21 cellular contexts compared by ENCODE assay signal in genomic region chr4:8719421-8719820, GRCh38.
A peak's percentile ranks its signal among the peaks of the same experiment; 100 is the strongest.
DNase-seq lines count a peak whose midpoint lies in the region; ATAC-seq, FAIRE-seq and TF ChIP-seq lines count a peak whose summit lies in the region.
"Had no signal": no experiment of that assay in that cellular context is flagged by ENCODE, and none has a peak within 500 bp of the region (broad histone marks: within the 10 kb centered on the region; RNA-seq: fewer than 3 reads in every experiment).

No MANE protein-coding gene starts in this region.

- H3K27ac ChIP-seq in left ventricle myocardium inferior (replicated peaks) (no peak overlapping the region), VCaP (peak overlapping the region; percentile 21; the same call in 1 of the 2 replicates), kidney (ENCODE audit: low read depth in 2 of 2, low read length in 2 of 2) (no peak overlapping the region), transverse colon (no peak overlapping the region), SK-N-SH (ENCODE audit: low read depth in 2 of 2, low read length in 1 of 2) (no peak overlapping the region)
- H3K27ac ChIP-seq: A549 had no signal

- H3K4me2 ChIP-seq in SK-N-SH = no peak overlapping the region
- H3K4me2 ChIP-seq: A549 had no signal

- H3K4me3 ChIP-seq in left ventricle myocardium inferior (no peak overlapping the region), kidney (ENCODE audit: low read length in 2 of 2) (no peak overlapping the region), transverse colon (no peak overlapping the region), SK-N-SH (ENCODE audit: low read depth in 2 of 2, low read length in 1 of 2) (no peak overlapping the region)
- H3K4me3 ChIP-seq: A549 had no signal

- H3K9me3 Mint-ChIP-seq in type B pancreatic cell = no peaks in the 10 kb centered on the region

- H3K9me2 ChIP-seq in SK-N-SH = no peaks in the 10 kb centered on the region

- H2AFZ ChIP-seq in SK-N-SH (ENCODE audit: low read depth) = no peak overlapping the region

- CTCF ChIA-PET in SK-N-SH (lab: Yijun Ruan, JAX) = interaction anchor here (1.2 kb wide), 1 partner anchor 199 kb away, joined by 4 read pairs; no protein-coding TSS in a partner anchor

- in situ Hi-C loops in transverse colon (cut with MboI; ENCODE audit: low pct_ligation_motif_present in 1 of 4, low pct_unique_long_range_greater_than_20kb in 1 of 4, low sequenced_read_pairs in 3 of 4) = no loop called here

- POLR2A ChIA-PET in SK-N-SH (lab: Yijun Ruan, JAX) = no interaction called here

- no peaks in the 10 kb centered on the region for H3K79me2 ChIP-seq in SK-N-SH (ENCODE audit: insufficient read depth)

- no peak for FAIRE-seq in kidney (lab: Jason Lieb, UNC)
- FAIRE-seq: A549, D721Med, GM19239 had no signal

- TF ChIP-seq POLR2A in transverse colon (IDR thresholded peaks at IDR 0.05) = no peak

- H3K4me1 ChIP-seq in left ventricle myocardium inferior (no peaks in the 10 kb centered on the region), kidney (ENCODE audit: control insufficient read depth in 1 of 2, insufficient read depth in 1 of 2, low read depth in 1 of 2, low read length in 2 of 2) (no peaks in the 10 kb centered on the region), transverse colon (no peaks in the 10 kb centered on the region), SK-N-SH (ENCODE audit: control insufficient read depth in 1 of 2, insufficient read depth in 2 of 2, low read depth in 1 of 2, low read length in 1 of 2) (peaks cover 0 to under 1% of the 10 kb centered on the region in 2 experiments; a peak in 1 of 4 replicates)
- H3K4me1 ChIP-seq: A549 had no signal

- H3K27ac Mint-ChIP-seq in type B pancreatic cell = no peak overlapping the region
- H3K27ac Mint-ChIP-seq: B cell had no signal

- H3K9me3 ChIP-seq in left ventricle myocardium inferior (replicated peaks) = peaks cover 21% of the 10 kb centered on the region
- H3K9me3 ChIP-seq in kidney (ENCODE audit: control insufficient read depth in 1 of 2, low read length in 2 of 2) = peaks cover 0 to 5% of the 10 kb centered on the region in 2 donors
- peaks cover 0 to 9% of the 10 kb centered on the region in 2 donors for H3K9me3 ChIP-seq in transverse colon
- H3K9me3 ChIP-seq in SK-N-SH = peaks cover 12% of the 10 kb centered on the region

- H3K36me3 ChIP-seq in left ventricle myocardium inferior = no peaks in the 10 kb centered on the region
- H3K36me3 ChIP-seq in kidney (ENCODE audit: control insufficient read depth in 1 of 2, insufficient read depth in 2 of 2, low read length in 2 of 2) = no peaks in the 10 kb centered on the region
- H3K36me3 ChIP-seq in transverse colon = no peaks in the 10 kb centered on the region
- H3K36me3 ChIP-seq in SK-N-SH (replicated peaks in 1 of 2; ENCODE audit: control insufficient read depth in 1 of 2, insufficient read depth in 2 of 2, low read length in 1 of 2) = no peaks in the 10 kb centered on the region

- ATAC-seq in Right ventricle myocardium inferior = no peak
- ATAC-seq: A549, Panc1 had no signal

- TF ChIP-seq CTCF in left ventricle myocardium inferior (IDR thresholded peaks at IDR 0.05; ENCODE audit: borderline replicate concordance) = no peak
- TF ChIP-seq CTCF in VCaP (conservative IDR thresholded peaks at IDR 0.05) = no peak
- TF ChIP-seq CTCF in kidney (IDR thresholded peaks at IDR 0.05; ENCODE audit: borderline replicate concordance, extremely low read depth, insufficient read depth) = no peak
- TF ChIP-seq CTCF in type B pancreatic cell (conservative IDR thresholded peaks at IDR 0.05) = no peak
- TF ChIP-seq CTCF in transverse colon (IDR thresholded peaks at IDR 0.05) = no peak
- TF ChIP-seq CTCF in SK-N-SH (IDR thresholded peaks at IDR 0.05) = no peak

- H3K4me3 Mint-ChIP-seq in type B pancreatic cell = no peak overlapping the region
- H3K4me3 Mint-ChIP-seq: B cell had no signal

- 82% methylated on average over 8 of the region's 8 CpGs; no CpG with 5 or more reads in 1 of the 2 donors for WGBS in transverse colon (ENCODE audit: low coverage in 1 of 2), 2 donors
- WGBS in SK-N-SH (ENCODE audit: low lambda C conversion rate) = 31% methylated on average over 5 of the region's 8 CpGs

- H3K27me3 ChIP-seq in left ventricle myocardium inferior (ENCODE audit: low read depth) (peaks cover 79% of the 10 kb centered on the region), transverse colon (peaks cover 7% of the 10 kb centered on the region), SK-N-SH (ENCODE audit: insufficient read depth) (no peaks in the 10 kb centered on the region)

- TF ChIP-seq EP300 in transverse colon (IDR thresholded peaks at IDR 0.05; ENCODE audit: low read depth) (no peak), SK-N-SH (IDR thresholded peaks at IDR 0.05; ENCODE audit: borderline replicate concordance in 1 of 2, low read depth in 1 of 2, low read length in 1 of 2) (no peak)

- peak; percentile 22 for DNase-seq in Right ventricle myocardium inferior (ENCODE audit: missing footprints)
- DNase-seq in left ventricle myocardium inferior = no peak
- DNase-seq in kidney = peak; percentile 16
- peak; percentile 52 for DNase-seq in type B pancreatic cell (ENCODE audit: extremely low spot score, unreplicated experiment)
- no peak for DNase-seq in transverse colon
- no peak for DNase-seq in SK-N-SH
- DNase-seq: DMS53; Karpas-422; MV-4-11; NCI-H1105 treated with DMSO at 0.1 percent for 48 hours; NCI-H2029 treated with DMSO at 0.1 percent for 48 hours; NCI-H226; NCI-H510A treated with DMSO at 0.1 percent for 48 hours; NCI-H774; NK-92 treated with Interleukin-12 subunit alpha and Interleukin-12 subunit beta, amount 100 ng/mL, for 24 hours had no signal

- H3K9ac ChIP-seq in kidney (ENCODE audit: low read length in 2 of 2) = no peak overlapping the region
- no peak overlapping the region for H3K9ac ChIP-seq in SK-N-SH

- H4K20me1 ChIP-seq in SK-N-SH (ENCODE audit: insufficient read depth) = no peaks in the 10 kb centered on the region

- peaks cover 34% of the 10 kb centered on the region for H3K27me3 Mint-ChIP-seq in type B pancreatic cell
- H3K27me3 Mint-ChIP-seq: B cell had no signal

- H3K36me3 Mint-ChIP-seq in type B pancreatic cell = no peaks in the 10 kb centered on the region

- no peak for TF ChIP-seq RAD21 in SK-N-SH (IDR thresholded peaks at IDR 0.05; ENCODE audit: low read length)

- H3K4me1 Mint-ChIP-seq in type B pancreatic cell (ENCODE audit: unreplicated experiment) = no peaks in the 10 kb centered on the region
- H3K4me1 Mint-ChIP-seq: B cell had no signal

- intact Hi-C loops in Right ventricle myocardium inferior (cut with DNase I) (no loop called here), left ventricle myocardium inferior (cut with micrococcal nuclease) (no loop called here), kidney (cut with DNase I) (no loop called here), transverse colon (cut with DNase I; ENCODE audit: low total_unique reads) (no loop called here)

- no peaks in the 10 kb centered on the region for H3F3A ChIP-seq in SK-N-SH (replicated peaks; ENCODE audit: insufficient read depth)

TF ChIP-seq in SK-N-SH, 30 proteins besides CTCF, POLR2A, EP300 and RAD21 (continues in another document):
- TF ChIP-seq ZBTB33 (IDR thresholded peaks at IDR 0.05; ENCODE audit: borderline replicate concordance, low read depth) (no peak), TEAD4 (IDR thresholded peaks at IDR 0.05; ENCODE audit: borderline replicate concordance, insufficient read depth) (no peak), TCF12 (IDR thresholded peaks at IDR 0.05) (no peak), MXI1 (IDR thresholded peaks at IDR 0.05; ENCODE audit: low read depth, low read length) (no peak), FOSL2 (IDR thresholded peaks at IDR 0.05; ENCODE audit: borderline replicate concordance, low read depth) (no peak), NRF1 (IDR thresholded peaks at IDR 0.05; ENCODE audit: low read depth, low read length) (no peak), IRF3 (IDR thresholded peaks at IDR 0.05; ENCODE audit: low read depth, low read length) (no peak), GATA2 (CRISPR knock-in tag; IDR thresholded peaks at IDR 0.05) (no peak), EZH2phosphoT487 (IDR thresholded peaks at IDR 0.05; ENCODE audit: borderline replicate concordance, low read depth) (no peak), CHD2 (IDR thresholded peaks at IDR 0.05; ENCODE audit: low read length, partially characterized antibody) (no peak), PBX3 (IDR thresholded peaks at IDR 0.05) (no peak), SMC3 (IDR thresholded peaks at IDR 0.05; ENCODE audit: low read depth, low read length) (no peak), FOXJ3 (CRISPR knock-in tag; IDR thresholded peaks at IDR 0.05) (no peak)

Comparison
In these comparisons a context has a peak if more than half of its experiments do, and no peak if none do; other contexts are left out.
1. DNase-seq: peak in Right ventricle myocardium inferior (single experiment), kidney (single experiment) and type B pancreatic cell (single experiment); none in left ventricle myocardium inferior (single experiment), transverse colon (single experiment) and SK-N-SH (single experiment).